ENCODE assay signal across 8 cellular contexts in genomic region chr1:234724517-234725176, GRCh38.
DNase-seq lines count a peak whose midpoint lies in the region; ATAC-seq and TF ChIP-seq lines count a peak whose summit lies in the region.

No MANE protein-coding gene starts in this region.

- no peak for DNase-seq in BJ (ENCODE audit: low read depth)
- DNase-seq in H7: peak; percentile 70
- no peak for DNase-seq in NT2/D1 (ENCODE audit: low read depth, low spot score)
- DNase-seq in ascending aorta (ENCODE audit: low spot score in 2 of 2): peak; percentile 55 to 95
- peak; percentile 49 for DNase-seq in iPS-NIHi11 (ENCODE audit: low spot score)
- DNase-seq in stimulated activated naive B cell treated with anti-CD40 and anti-IgM and Interleukin-4, amounts not matched to agents 10 μg/mL and 1 μg/mL and 100 μg/mL, for 72 hours: no peak
- DNase-seq in activated gamma-delta T cell treated with Interleukin-2 at 50 U/mL for 16 hours: no peak
- no peak for DNase-seq in SK-N-DZ (ENCODE audit: low spot score)

- H3K36me3 ChIP-seq in BJ (ENCODE audit: control insufficient read depth, insufficient read depth, low read length) (no peaks in the 10 kb centered on the region), H7 (replicated peaks; ENCODE audit: control insufficient read depth, insufficient read depth, low read length) (no peaks in the 10 kb centered on the region), NT2/D1 (ENCODE audit: insufficient read depth, insufficient read length, low read length) (no peaks in the 10 kb centered on the region), ascending aorta (no peaks in the 10 kb centered on the region)

- no peaks in the 10 kb centered on the region for H3K36me3 Mint-ChIP-seq in stimulated activated naive B cell treated with anti-CD40 and anti-IgM and Interleukin-4, amounts not matched to agents 10 μg/mL and 1 μg/mL and 100 μg/mL, for 72 hours

- peak overlapping the region; percentile 91 for H3K27ac Mint-ChIP-seq in stimulated activated naive B cell treated with anti-CD40 and anti-IgM and Interleukin-4, amounts not matched to agents 10 μg/mL and 1 μg/mL and 100 μg/mL, for 72 hours

- H3K4me3 ChIP-seq in BJ (ENCODE audit: low read depth, low read length): peak overlapping the region; percentile 12
- H3K4me3 ChIP-seq in H7 (ENCODE audit: insufficient read depth, low read depth, low read length): no peak overlapping the region; the same call in 1 of the 2 replicates
- peak overlapping the region; percentile 27 for H3K4me3 ChIP-seq in NT2/D1 (ENCODE audit: insufficient read length, low read depth)
- peak overlapping the region in 1 of 2 donors; percentile 35 for H3K4me3 ChIP-seq in ascending aorta

- H3K4me3 Mint-ChIP-seq in stimulated activated naive B cell treated with anti-CD40 and anti-IgM and Interleukin-4, amounts not matched to agents 10 μg/mL and 1 μg/mL and 100 μg/mL, for 72 hours: peak overlapping the region; percentile 54 to 68

- H3K4me1 ChIP-seq in NT2/D1 (ENCODE audit: insufficient read depth, insufficient read length) (peaks cover 27% of the 10 kb centered on the region), ascending aorta (peaks cover 32 to 64% of the 10 kb centered on the region in 2 donors)

- no peaks in the 10 kb centered on the region for H3K27me3 ChIP-seq in BJ (ENCODE audit: control insufficient read depth, insufficient read depth, low read length)
- H3K27me3 ChIP-seq in H7 (ENCODE audit: control insufficient read depth, insufficient read depth, low read length): no peaks in the 10 kb centered on the region; the same call in 1 of the 2 replicates
- H3K27me3 ChIP-seq in NT2/D1 (ENCODE audit: insufficient read depth, insufficient read length): no peaks in the 10 kb centered on the region
- no peaks in the 10 kb centered on the region for H3K27me3 ChIP-seq in ascending aorta

- H3K9me3 ChIP-seq in NT2/D1 (ENCODE audit: insufficient read depth, low read length) (no peaks in the 10 kb centered on the region), ascending aorta (no peaks in the 10 kb centered on the region)

- no peaks in the 10 kb centered on the region for H3K9me3 Mint-ChIP-seq in stimulated activated naive B cell treated with anti-CD40 and anti-IgM and Interleukin-4, amounts not matched to agents 10 μg/mL and 1 μg/mL and 100 μg/mL, for 72 hours

- no peaks in the 10 kb centered on the region for H3K27me3 Mint-ChIP-seq in stimulated activated naive B cell treated with anti-CD40 and anti-IgM and Interleukin-4, amounts not matched to agents 10 μg/mL and 1 μg/mL and 100 μg/mL, for 72 hours

- peaks cover 51 to 78% of the 10 kb centered on the region in 2 donors for H3K4me1 Mint-ChIP-seq in stimulated activated naive B cell treated with anti-CD40 and anti-IgM and Interleukin-4, amounts not matched to agents 10 μg/mL and 1 μg/mL and 100 μg/mL, for 72 hours

- TF ChIP-seq CTCF in BJ (IDR thresholded peaks at IDR 0.05; ENCODE audit: insufficient read depth, low read depth, low read length): no peak
- no peak for TF ChIP-seq CTCF in ascending aorta (IDR thresholded peaks at IDR 0.05)

- CTCF ChIA-PET in BJ (lab: Yijun Ruan, JAX): interaction anchor here (0.7 to 4.1 kb wide), 7 partner anchors 108 to 359 kb away, joined by 3 to 21 read pairs (median 3); no protein-coding TSS in a partner anchor

- H3K9ac ChIP-seq in NT2/D1 (ENCODE audit: insufficient read length, low read depth): peak overlapping the region; percentile 90

- peak overlapping the region; percentile 95 to 97 for H3K27ac ChIP-seq in ascending aorta

- intact Hi-C loops in ascending aorta (cut with DNase I): loop anchor here (1.0 to 5.0 kb wide), 7 partner anchors 48 to 358 kb away; partner anchors contain the start of gene IRF2BP2

- POLR2A ChIA-PET in BJ (lab: Charles Lee): interaction anchor here (0.5 to 1.1 kb wide), 12 partner anchors 9 to 354 kb away, joined by 3 to 15 read pairs (median 5); no protein-coding TSS in a partner anchor

- peak; percentile 37 to 44 for ATAC-seq in stimulated activated naive B cell treated with anti-CD40 and anti-IgM and Interleukin-4, amounts not matched to agents 10 μg/mL and 1 μg/mL and 100 μg/mL, for 72 hours (replicated peaks)

Comparison
In these comparisons a context has a peak if more than half of its experiments do, and no peak if none do; other contexts are left out.
1. DNase-seq: peak in H7 (single experiment), ascending aorta (2 of 2) and iPS-NIHi11 (single experiment); none in BJ (single experiment), NT2/D1 (single experiment), stimulated activated naive B cell treated with anti-CD40 and anti-IgM and Interleukin-4, amounts not matched to agents 10 μg/mL and 1 μg/mL and 100 μg/mL, for 72 hours (single experiment), activated gamma-delta T cell treated with Interleukin-2 at 50 U/mL for 16 hours (single experiment) and SK-N-DZ (single experiment).